Comparison of ENCODE assay signal across 15 cellular contexts in the genomic region with DNA sequence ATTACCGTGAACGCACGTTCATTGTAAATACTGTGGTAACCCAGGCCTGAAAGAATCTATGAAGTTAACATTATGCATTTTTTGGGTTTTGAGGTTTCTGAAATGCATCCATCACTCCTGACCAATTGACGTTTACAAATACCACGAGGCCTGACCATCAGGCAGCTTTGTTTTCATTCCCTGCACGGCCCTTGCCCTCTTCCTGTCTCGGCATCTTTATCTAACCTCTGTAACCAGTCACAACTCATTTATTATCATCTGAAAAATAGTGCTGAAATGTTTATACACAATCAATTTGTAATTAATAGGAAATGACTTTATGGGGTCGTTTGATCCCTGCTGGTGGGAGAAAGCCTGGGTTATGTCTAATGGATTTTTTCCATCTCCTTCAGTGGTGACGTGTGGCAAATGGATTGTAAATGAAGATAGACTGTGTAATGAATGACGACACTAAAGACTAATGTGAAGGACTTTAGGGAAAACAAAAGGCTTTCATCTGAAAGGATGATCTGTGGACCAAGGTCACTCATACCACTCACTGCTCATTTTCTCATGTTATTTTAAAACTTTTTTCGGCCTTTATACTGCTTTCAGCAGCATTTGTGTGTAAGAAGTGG.
DNase-seq lines count a peak whose midpoint lies in the region; ATAC-seq, FAIRE-seq and TF ChIP-seq lines count a peak whose summit lies in the region.
"Had no signal": no experiment of that assay in that cellular context is flagged by ENCODE, and none has a peak within 500 bp of the region (broad histone marks: within the 10 kb centered on the region; RNA-seq: fewer than 3 reads in every experiment).

No MANE protein-coding gene starts in this region.

- peak; percentile 48 for DNase-seq in HS-27A (ENCODE audit: low read depth)
- peak; percentile 96 for DNase-seq in astrocyte of the cerebellum (ENCODE audit: low read depth)
- DNase-seq in urothelium cell line (ENCODE audit: low spot score), result peak; percentile 40
- no peak for DNase-seq in posterior vena cava (ENCODE audit: low spot score)
- no peak for DNase-seq in NCI-H2107 treated with DMSO at 0.1 percent for 48 hours (lab: John Stamatoyannopoulos, UW; ENCODE audit: unreplicated experiment)
- DNase-seq: activated CD8-positive, alpha-beta T cell treated with anti-CD3 and anti-CD28 coated beads, Interleukin-2, amount 10 ng/mL, durations not matched to agents 7 days and 5 days; activated effector memory CD4-positive, alpha-beta T cell treated with Interleukin-2 at 50 U/mL for 16 hours; CD4-positive, alpha-beta T cell; effector CD8-positive, alpha-beta T cell; kidney; NCI-H1048; NCI-H345 had no signal

- intact Hi-C loops in posterior vena cava (cut with DNase I), result no loop called here

- no peak overlapping the region for H3K4me3 ChIP-seq in astrocyte of the cerebellum (ENCODE audit: low read depth, low read length)
- H3K4me3 ChIP-seq: ascending aorta had no signal

- TF ChIP-seq CTCF in astrocyte of the cerebellum (IDR thresholded peaks at IDR 0.05; ENCODE audit: low read depth, low read length, missing control alignments), result no peak

- in situ Hi-C loops in astrocyte of the cerebellum (cut with HindIII; ENCODE audit: low sequenced_read_pairs), result no loop called here

- FAIRE-seq in islet of Langerhans (lab: Jason Lieb, UNC) (peak; percentile 30), urothelium cell line (lab: Jason Lieb, UNC) (no peak)
- FAIRE-seq: kidney had no signal

- ATAC-seq in GM18873 (IDR thresholded peaks at IDR 0.05; ENCODE audit: low FRiP score, unreplicated experiment), result no peak
- ATAC-seq: activated CD8-positive, alpha-beta T cell treated with anti-CD3 and anti-CD28 coated beads, Interleukin-2, amount 10 ng/mL, durations not matched to agents 7 days and 5 days had no signal

Comparison
In these comparisons a context has a peak if more than half of its experiments do, and no peak if none do; other contexts are left out.
1. DNase-seq: peak in HS-27A (single experiment), astrocyte of the cerebellum (single experiment) and urothelium cell line (single experiment); none in posterior vena cava (single experiment) and NCI-H2107 treated with DMSO at 0.1 percent for 48 hours (single experiment).